In the genomic region with DNA sequence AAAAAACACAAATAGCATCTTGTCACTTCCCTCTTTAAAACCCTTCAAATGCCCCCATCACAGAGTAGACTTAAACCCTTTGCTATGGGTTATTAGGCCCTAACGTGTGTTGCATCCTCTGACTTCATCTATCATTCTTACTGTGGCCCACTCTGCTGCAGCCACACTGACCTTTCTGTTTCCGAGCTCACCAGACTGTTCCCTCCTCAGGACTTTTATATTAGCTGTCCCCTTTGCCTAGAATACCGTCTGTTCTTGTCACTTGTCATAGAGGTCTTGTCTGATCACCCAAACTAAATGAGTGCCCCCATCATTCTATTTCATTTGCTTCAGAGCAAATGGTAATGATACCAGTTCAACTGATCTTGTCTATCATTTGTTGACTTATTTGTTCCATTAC, we compare ENCODE assay signal across 9 cellular contexts. TPM values are rescaled to one million over a fixed set of nuclear protein-coding genes. Genes with fewer than 3 reads are reported as not detected.
DNase-seq lines count a peak whose midpoint lies in the region; ATAC-seq lines count a peak whose summit lies in the region.
"Had no signal": no experiment of that assay in that cellular context is flagged by ENCODE, and none has a peak within 500 bp of the region (broad histone marks: within the 10 kb centered on the region; RNA-seq: fewer than 3 reads in every experiment).

No MANE protein-coding gene starts in this region.

- H3K4me1 Mint-ChIP-seq in immature natural killer cell = peaks cover 47 to 51% of the 10 kb centered on the region in 2 donors

- H3K36me3 ChIP-seq in stomach smooth muscle (ENCODE audit: control insufficient read depth in 2 of 2, insufficient read depth in 2 of 2, low read length in 2 of 2) = no peaks in the 10 kb centered on the region

- peak overlapping the region; percentile 98 to 99 for H3K9ac ChIP-seq in stomach smooth muscle (ENCODE audit: low read length in 2 of 2)

- peak overlapping the region; percentile 68 to 99 for H3K4me3 ChIP-seq in stomach smooth muscle (ENCODE audit: low read length in 2 of 2)

- peak overlapping the region; percentile 100 for H3K27ac ChIP-seq in stomach smooth muscle (ENCODE audit: low read length)

- H3K4me3 Mint-ChIP-seq in immature natural killer cell = peak overlapping the region; percentile 93 to 97 (median 96)

- H3K9me3 Mint-ChIP-seq in activated naive CD4-positive, alpha-beta T cell treated with anti-CD3 and anti-CD28 coated beads, Interleukin-2, amount 50 U/mL, for 72 hours = no peaks in the 10 kb centered on the region
- H3K9me3 Mint-ChIP-seq in immature natural killer cell = no peaks in the 10 kb centered on the region

- no peak for ATAC-seq in activated naive CD4-positive, alpha-beta T cell treated with anti-CD3 and anti-CD28 coated beads, Interleukin-2, amount 50 U/mL, for 72 hours
- ATAC-seq in GM19397 (IDR thresholded peaks at IDR 0.05; ENCODE audit: unreplicated experiment) = no peak

- H3K9me3 ChIP-seq in stomach smooth muscle (ENCODE audit: control insufficient read depth in 2 of 2, low read length in 2 of 2) = no peaks in the 10 kb centered on the region

- peaks cover 6 to 15% (median 14%) of the 10 kb centered on the region in 3 donors for H3K27me3 Mint-ChIP-seq in immature natural killer cell (ENCODE audit: low read depth in 3 of 3)

- no peaks in the 10 kb centered on the region for H3K27me3 ChIP-seq in stomach smooth muscle (ENCODE audit: control insufficient read depth in 1 of 2, insufficient read depth in 2 of 2, low read length in 2 of 2)

- peaks cover 26 to 27% of the 10 kb centered on the region in 2 donors for H3K36me3 Mint-ChIP-seq in activated naive CD4-positive, alpha-beta T cell treated with anti-CD3 and anti-CD28 coated beads, Interleukin-2, amount 50 U/mL, for 72 hours
- no peaks in the 10 kb centered on the region for H3K36me3 Mint-ChIP-seq in immature natural killer cell

- H3K27ac Mint-ChIP-seq in activated naive CD4-positive, alpha-beta T cell treated with anti-CD3 and anti-CD28 coated beads, Interleukin-2, amount 50 U/mL, for 72 hours = peak overlapping the region; percentile 96 to 100
- peak overlapping the region; percentile 92 to 98 (median 96) for H3K27ac Mint-ChIP-seq in immature natural killer cell

- peak; percentile 1 for DNase-seq in NCI-H1417 treated with DMSO at 0.1 percent for 48 hours (lab: John Stamatoyannopoulos, UW)
- no peak for DNase-seq in NCI-H1417 (lab: John Stamatoyannopoulos, UW)
- no peak for DNase-seq in activated naive CD4-positive, alpha-beta T cell treated with anti-CD3 and anti-CD28 coated beads, Interleukin-2, amount 50 U/mL, for 72 hours (ENCODE audit: low spot score in 2 of 2)
- no peak for DNase-seq in immature natural killer cell
- DNase-seq in iPS-NIHi7 (ENCODE audit: extremely low spot score) = no peak
- DNase-seq in DMS 273 treated with DMSO at 0.1 percent for 48 hours (lab: John Stamatoyannopoulos, UW) = no peak
- DNase-seq: NCI-H1436 treated with DMSO at 0.1 percent for 48 hours had no signal

- H3K4me1 ChIP-seq in stomach smooth muscle (ENCODE audit: control insufficient read depth, insufficient read depth, low read length) = peaks cover 41% of the 10 kb centered on the region

RNA-seq across cellular contexts. Expression of a gene that starts 0.9 kb away (rescaled TPM):
- total RNA-seq in activated naive CD4-positive, alpha-beta T cell treated with anti-CD3 and anti-CD28 coated beads, Interleukin-2, amount 50 U/mL, for 72 hours = 10 to 100 TPM; 40.3 to 43.7 TPM
- polyA plus RNA-seq in immature natural killer cell = 10 to 100 TPM in 2 of 3 donors, 1 to 10 TPM in 1; 6.1 to 25.9 (median 18.4) TPM

RNA-seq across cellular contexts. Expression of a gene that starts 47.1 kb away (rescaled TPM):
- total RNA-seq in activated naive CD4-positive, alpha-beta T cell treated with anti-CD3 and anti-CD28 coated beads, Interleukin-2, amount 50 U/mL, for 72 hours = 10 to 100 TPM; 38.0 to 55.1 TPM
- 1 to 10 TPM; 1.3 to 2.5 (median 2.3) TPM for polyA plus RNA-seq in immature natural killer cell
